In genomic region chr11:72578051-72578450, GRCh38 we compare ENCODE assay signal across 1 cellular context.
TF ChIP-seq lines count a peak whose summit lies in the region.

No MANE protein-coding gene starts in this region.

TF ChIP-seq in H1, 55 proteins besides CTCF, POLR2A, EP300 and RAD21 (continued from another document):
- TF ChIP-seq ATF3 (IDR thresholded peaks at IDR 0.05; ENCODE audit: insufficient read depth, low read depth, low read length) (no peak), RFX5 (IDR thresholded peaks at IDR 0.05; ENCODE audit: borderline replicate concordance, low read depth, low read length) (no peak)
